Comparison of ENCODE assay signal across 13 cellular contexts in the genomic region with DNA sequence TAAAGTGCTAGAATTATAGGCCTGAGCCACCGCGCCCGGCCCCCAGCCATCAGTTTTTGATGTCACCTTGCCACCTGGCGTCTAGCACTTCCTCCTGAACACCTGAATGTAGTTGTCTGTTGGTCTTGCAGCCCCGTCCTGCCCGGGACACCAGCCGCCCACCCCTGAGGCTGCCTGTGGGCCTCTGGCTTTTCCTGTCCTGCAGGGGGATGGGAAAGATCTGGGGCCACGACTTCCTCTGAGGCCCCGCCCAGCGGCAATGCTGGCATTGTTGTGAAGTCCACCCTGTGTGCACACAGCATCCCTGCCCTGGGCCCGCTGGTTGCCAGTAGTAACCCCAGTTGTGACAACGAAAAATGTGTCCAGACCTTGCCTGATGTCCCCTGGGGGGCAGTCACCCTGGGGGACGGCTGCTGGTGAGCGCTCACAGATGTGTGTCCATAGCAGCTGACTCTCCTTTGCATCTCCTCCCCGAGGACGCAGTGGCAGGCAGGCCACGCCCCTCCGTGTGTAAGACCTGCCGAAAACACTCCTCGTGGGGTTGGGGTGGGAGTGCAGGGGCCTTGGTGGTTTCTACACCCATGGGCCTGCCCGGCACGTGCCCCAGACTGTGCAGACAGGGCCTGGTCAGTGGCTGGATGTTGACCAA. TPM values are rescaled to one million over a fixed set of nuclear protein-coding genes. Genes with fewer than 3 reads are reported as not detected.
DNase-seq lines count a peak whose midpoint lies in the region; ATAC-seq and TF ChIP-seq lines count a peak whose summit lies in the region.
"Had no signal": no experiment of that assay in that cellular context is flagged by ENCODE, and none has a peak within 500 bp of the region (broad histone marks: within the 10 kb centered on the region; RNA-seq: fewer than 3 reads in every experiment).

No MANE protein-coding gene starts in this region.

- TF ChIP-seq POLR2A in gastrocnemius medialis (IDR thresholded peaks at IDR 0.05) = no peak

- intact Hi-C loops in gastrocnemius medialis (cut with DNase I; ENCODE audit: low total_unique reads) = loop anchor here (1.0 to 10.0 kb wide), 3 partner anchors 60 to 273 kb away; no protein-coding TSS in a partner anchor

- peaks cover 0 to 31% of the 10 kb centered on the region in 2 donors for H3K36me3 ChIP-seq in gastrocnemius medialis
- H3K36me3 ChIP-seq in effector memory CD4-positive, alpha-beta T cell (ENCODE audit: control insufficient read depth, insufficient read depth, low read length) = peaks cover 39% of the 10 kb centered on the region

- ATAC-seq in gastrocnemius medialis = no peak
- no peak for ATAC-seq in GM18858 (IDR thresholded peaks at IDR 0.05; ENCODE audit: unreplicated experiment)

- H3K4me1 Mint-ChIP-seq in IgD-negative memory B cell = peaks cover 13 to 17% (median 15%) of the 10 kb centered on the region in 3 donors
- H3K4me1 Mint-ChIP-seq in endothelial cell (ENCODE audit: unreplicated experiment) = no peaks in the 10 kb centered on the region

- H3K27ac ChIP-seq in gastrocnemius medialis = peak overlapping the region; percentile 74 to 89 (median 82)
- H3K27ac ChIP-seq in effector memory CD4-positive, alpha-beta T cell (ENCODE audit: insufficient read depth, low read length, poor library complexity, severe bottlenecking) = no peak overlapping the region
- H3K27ac ChIP-seq: adrenal gland, C4-2B, epithelial cell of prostate had no signal

- no peaks in the 10 kb centered on the region for H3K27me3 Mint-ChIP-seq in IgD-negative memory B cell
- peaks cover 11% of the 10 kb centered on the region for H3K27me3 Mint-ChIP-seq in endothelial cell (ENCODE audit: unreplicated experiment)
- H3K27me3 Mint-ChIP-seq: stimulated activated naive CD8-positive, alpha-beta T cell treated with anti-CD3 and anti-CD28 coated beads, Interleukin-15, Interleukin-2, amounts not matched to agents 100 ng/mL and 50 ng/mL, for 24 hours had no signal

- TF ChIP-seq CTCF in endothelial cell (IDR thresholded peaks at IDR 0.05; ENCODE audit: unreplicated experiment) = no peak
- TF ChIP-seq CTCF in gastrocnemius medialis (IDR thresholded peaks at IDR 0.05 in 4 of 5, conservative IDR thresholded peaks at IDR 0.05 in 1 of 5) = no peak

- H3K4me3 Mint-ChIP-seq in IgD-negative memory B cell = peak overlapping the region in 2 of 4 donors; percentile 27 to 30
- no peak overlapping the region for H3K4me3 Mint-ChIP-seq in endothelial cell (ENCODE audit: unreplicated experiment)
- H3K4me3 Mint-ChIP-seq: stimulated activated naive CD8-positive, alpha-beta T cell treated with anti-CD3 and anti-CD28 coated beads, Interleukin-15, Interleukin-2, amounts not matched to agents 100 ng/mL and 50 ng/mL, for 24 hours had no signal

- H3K36me3 Mint-ChIP-seq in IgD-negative memory B cell (no peaks in the 10 kb centered on the region), endothelial cell (ENCODE audit: low read depth, unreplicated experiment) (peaks cover 22% of the 10 kb centered on the region)

- H3K27me3 ChIP-seq in gastrocnemius medialis = no peaks in the 10 kb centered on the region
- no peaks in the 10 kb centered on the region for H3K27me3 ChIP-seq in effector memory CD4-positive, alpha-beta T cell (replicated peaks; ENCODE audit: control insufficient read depth, insufficient read depth, low read length, poor library complexity, severe bottlenecking)
- H3K27me3 ChIP-seq: adrenal gland had no signal

- H3K4me3 ChIP-seq in gastrocnemius medialis = no peak overlapping the region
- no peak overlapping the region for H3K4me3 ChIP-seq in effector memory CD4-positive, alpha-beta T cell (ENCODE audit: insufficient read depth, low read depth, low read length, poor library complexity, severe bottlenecking)
- H3K4me3 ChIP-seq: adrenal gland, skin epidermis had no signal

- H3K9me3 Mint-ChIP-seq in IgD-negative memory B cell = no peaks in the 10 kb centered on the region
- no peaks in the 10 kb centered on the region for H3K9me3 Mint-ChIP-seq in endothelial cell (ENCODE audit: unreplicated experiment)
- H3K9me3 Mint-ChIP-seq: stimulated activated naive CD8-positive, alpha-beta T cell treated with anti-CD3 and anti-CD28 coated beads, Interleukin-15, Interleukin-2, amounts not matched to agents 100 ng/mL and 50 ng/mL, for 24 hours had no signal

- DNase-seq in endothelial cell (ENCODE audit: low spot score) = no peak
- no peak for DNase-seq in gastrocnemius medialis
- DNase-seq in effector memory CD4-positive, alpha-beta T cell = no peak
- no peak for DNase-seq in NCI-H774 (lab: John Stamatoyannopoulos, UW)
- DNase-seq: DMS79, NCI-H446 had no signal

- in situ Hi-C loops in gastrocnemius medialis (cut with MboI; ENCODE audit: low sequenced_read_pairs in 4 of 4) = loop anchor here in 1 of 4 donors (10.0 kb wide), 1 partner anchor 273 kb away; no protein-coding TSS in a partner anchor

- H3K9me3 ChIP-seq in gastrocnemius medialis = no peaks in the 10 kb centered on the region
- no peaks in the 10 kb centered on the region for H3K9me3 ChIP-seq in effector memory CD4-positive, alpha-beta T cell (ENCODE audit: control insufficient read depth, low read length)
- H3K9me3 ChIP-seq: adrenal gland had no signal

- H3K4me1 ChIP-seq in gastrocnemius medialis = peaks cover 25 to 33% of the 10 kb centered on the region in 2 donors
- H3K4me1 ChIP-seq in effector memory CD4-positive, alpha-beta T cell (ENCODE audit: control insufficient read depth, insufficient read depth, low read length, poor library complexity, severe bottlenecking) = peaks cover 5% of the 10 kb centered on the region

- H3K27ac Mint-ChIP-seq in IgD-negative memory B cell = peak overlapping the region; percentile 71 to 96 (median 82)
- H3K27ac Mint-ChIP-seq in endothelial cell (ENCODE audit: unreplicated experiment) = peak overlapping the region; percentile 78
- H3K27ac Mint-ChIP-seq: stimulated activated naive CD8-positive, alpha-beta T cell treated with anti-CD3 and anti-CD28 coated beads, Interleukin-15, Interleukin-2, amounts not matched to agents 100 ng/mL and 50 ng/mL, for 24 hours had no signal

RNA-seq across cellular contexts. Expression of a gene that starts 6.7 kb away (rescaled TPM):
- 2.3 TPM for polyA plus RNA-seq in IgD-negative memory B cell
- total RNA-seq in endothelial cell (ENCODE audit: unreplicated experiment) (18.7 TPM), gastrocnemius medialis (10 to 100 TPM; 26.4 to 54.9 (median 34.0) TPM)

RNA-seq across cellular contexts. Expression of a gene that starts 21.8 kb away (rescaled TPM):
- 28.0 TPM for polyA plus RNA-seq in IgD-negative memory B cell
- total RNA-seq in endothelial cell (ENCODE audit: unreplicated experiment) (33.1 TPM), gastrocnemius medialis (10 to 100 TPM; 21.4 to 30.3 (median 24.5) TPM)

RNA-seq across cellular contexts. Expression of a gene that starts 37.0 kb away (rescaled TPM):
- polyA plus RNA-seq in IgD-negative memory B cell = not detected
- total RNA-seq in endothelial cell (ENCODE audit: unreplicated experiment) (0.87 TPM), gastrocnemius medialis (under 1 TPM in 2 of 4 donors, not detected in 2; 0.40 to 0.83 TPM)

RNA-seq across cellular contexts. Expression of a gene that starts 37.3 kb away (rescaled TPM):
- 17.0 TPM for polyA plus RNA-seq in IgD-negative memory B cell
- total RNA-seq in endothelial cell (ENCODE audit: unreplicated experiment) = 48.5 TPM
- 10 to 100 TPM; 18.7 to 27.4 (median 19.2) TPM for total RNA-seq in gastrocnemius medialis

RNA-seq across cellular contexts. Expression of a gene that starts 43.6 kb away (rescaled TPM):
- 8.6 TPM for polyA plus RNA-seq in IgD-negative memory B cell
- total RNA-seq in endothelial cell (ENCODE audit: unreplicated experiment) (42.1 TPM), gastrocnemius medialis (10 to 100 TPM in 2 of 4 donors, 1 to 10 TPM in 2; 4.1 to 24.9 (median 8.6) TPM)
